In the genomic region with DNA sequence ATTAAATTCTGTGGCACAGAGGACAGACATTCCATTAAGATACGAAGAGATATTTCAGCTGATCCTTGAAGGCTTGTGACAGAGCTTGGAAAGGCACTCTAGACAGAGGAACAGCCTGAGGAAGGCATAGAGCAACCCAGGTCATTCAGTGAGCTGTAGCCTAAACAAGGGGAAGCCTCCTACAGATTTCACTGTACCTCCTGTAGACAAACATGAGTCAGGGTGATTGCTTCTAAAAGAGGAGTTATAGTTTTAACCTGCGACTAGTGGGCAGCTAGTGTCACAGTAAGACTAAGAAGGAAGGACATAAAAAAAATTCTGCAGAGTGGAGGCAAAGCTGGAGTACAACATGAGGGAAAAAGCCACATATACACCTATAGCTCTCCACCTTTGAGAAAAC, we compare ENCODE assay signal across 1 cellular context.
TF ChIP-seq lines count a peak whose summit lies in the region.

No MANE protein-coding gene starts in this region.

TF ChIP-seq in K562, 482 proteins besides CTCF, POLR2A, EP300 and RAD21 (continued from another document and continues in another):
- TF ChIP-seq PCBP1 (IDR thresholded peaks at IDR 0.05; ENCODE audit: low read depth, low read length, poor library complexity, severe bottlenecking): no peak
- peak in 1 of 2 experiments; percentile 35; a peak in 1 of 4 replicates for TF ChIP-seq FOXA3 (CRISPR knock-in tag; conservative IDR thresholded peaks at IDR 0.05 in 1 of 2, IDR thresholded peaks at IDR 0.05 in 1 of 2)
- peak; percentile 37; the same call in 1 of the 2 replicates for TF ChIP-seq ZNF384 (IDR thresholded peaks at IDR 0.05; ENCODE audit: low read depth, low read length)
- no peak for TF ChIP-seq ZFX (CRISPR knock-in tag; IDR thresholded peaks at IDR 0.05)
- 0 out of 2 replicates have a peak, but pooled peaks have one; percentile 34 for TF ChIP-seq BACH1 (tag; IDR thresholded peaks at IDR 0.05)
- TF ChIP-seq, protein P1, sequence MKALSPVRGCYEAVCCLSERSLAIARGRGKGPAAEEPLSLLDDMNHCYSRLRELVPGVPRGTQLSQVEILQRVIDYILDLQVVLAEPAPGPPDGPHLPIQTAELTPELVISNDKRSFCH (CRISPR knock-in tag; IDR thresholded peaks at IDR 0.05): no peak
- TF ChIP-seq, protein P1 (tag; IDR thresholded peaks at IDR 0.05): no peak
- peak; percentile 64 for TF ChIP-seq NFE2 (IDR thresholded peaks at IDR 0.05; ENCODE audit: low read depth)
- no peak for TF ChIP-seq DIDO1 (tag; IDR thresholded peaks at IDR 0.05; ENCODE audit: low read depth)
- no peak for TF ChIP-seq MXI1 (IDR thresholded peaks at IDR 0.05; ENCODE audit: low read depth, low read length)
- peak; percentile 10; the same call in 1 of the 2 replicates for TF ChIP-seq CEBPG (CRISPR knock-in tag; IDR thresholded peaks at IDR 0.05)
- TF ChIP-seq CEBPG (tag; conservative IDR thresholded peaks at IDR 0.05 in 1 of 2, IDR thresholded peaks at IDR 0.05 in 1 of 2): no peak
- no peak for TF ChIP-seq ETV5 (CRISPR knock-in tag; IDR thresholded peaks at IDR 0.05; ENCODE audit: low read depth)
- TF ChIP-seq ZNF696 (CRISPR knock-in tag; conservative IDR thresholded peaks at IDR 0.05): no peak
- peak; percentile 25; the same call in 1 of the 2 replicates for TF ChIP-seq CBFA2T3 (IDR thresholded peaks at IDR 0.05)
- peak; percentile 99 for TF ChIP-seq SMAD4 (CRISPR knock-in tag; conservative IDR thresholded peaks at IDR 0.05)
- TF ChIP-seq, protein P2, sequence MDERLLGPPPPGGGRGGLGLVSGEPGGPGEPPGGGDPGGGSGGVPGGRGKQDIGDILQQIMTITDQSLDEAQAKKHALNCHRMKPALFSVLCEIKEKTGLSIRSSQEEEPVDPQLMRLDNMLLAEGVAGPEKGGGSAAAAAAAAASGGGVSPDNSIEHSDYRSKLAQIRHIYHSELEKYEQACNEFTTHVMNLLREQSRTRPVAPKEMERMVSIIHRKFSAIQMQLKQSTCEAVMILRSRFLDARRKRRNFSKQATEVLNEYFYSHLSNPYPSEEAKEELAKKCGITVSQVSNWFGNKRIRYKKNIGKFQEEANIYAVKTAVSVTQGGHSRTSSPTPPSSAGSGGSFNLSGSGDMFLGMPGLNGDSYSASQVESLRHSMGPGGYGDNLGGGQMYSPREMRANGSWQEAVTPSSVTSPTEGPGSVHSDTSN (CRISPR knock-in tag; IDR thresholded peaks at IDR 0.05; ENCODE audit: low read depth): no peak
- TF ChIP-seq, protein P2 (tag; conservative IDR thresholded peaks at IDR 0.05; ENCODE audit: low read depth): 0 out of 2 replicates have a peak, but pooled peaks have one; percentile 17
- no peak for TF ChIP-seq IRF2 (CRISPR knock-in tag; IDR thresholded peaks at IDR 0.05)
- no peak for TF ChIP-seq KLF10 (CRISPR knock-in tag; IDR thresholded peaks at IDR 0.05)
- TF ChIP-seq, protein P3, sequence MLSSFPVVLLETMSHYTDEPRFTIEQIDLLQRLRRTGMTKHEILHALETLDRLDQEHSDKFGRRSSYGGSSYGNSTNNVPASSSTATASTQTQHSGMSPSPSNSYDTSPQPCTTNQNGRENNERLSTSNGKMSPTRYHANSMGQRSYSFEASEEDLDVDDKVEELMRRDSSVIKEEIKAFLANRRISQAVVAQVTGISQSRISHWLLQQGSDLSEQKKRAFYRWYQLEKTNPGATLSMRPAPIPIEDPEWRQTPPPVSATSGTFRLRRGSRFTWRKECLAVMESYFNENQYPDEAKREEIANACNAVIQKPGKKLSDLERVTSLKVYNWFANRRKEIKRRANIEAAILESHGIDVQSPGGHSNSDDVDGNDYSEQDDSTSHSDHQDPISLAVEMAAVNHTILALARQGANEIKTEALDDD (IDR thresholded peaks at IDR 0.05): peak; percentile 96
- TF ChIP-seq, protein P4, sequence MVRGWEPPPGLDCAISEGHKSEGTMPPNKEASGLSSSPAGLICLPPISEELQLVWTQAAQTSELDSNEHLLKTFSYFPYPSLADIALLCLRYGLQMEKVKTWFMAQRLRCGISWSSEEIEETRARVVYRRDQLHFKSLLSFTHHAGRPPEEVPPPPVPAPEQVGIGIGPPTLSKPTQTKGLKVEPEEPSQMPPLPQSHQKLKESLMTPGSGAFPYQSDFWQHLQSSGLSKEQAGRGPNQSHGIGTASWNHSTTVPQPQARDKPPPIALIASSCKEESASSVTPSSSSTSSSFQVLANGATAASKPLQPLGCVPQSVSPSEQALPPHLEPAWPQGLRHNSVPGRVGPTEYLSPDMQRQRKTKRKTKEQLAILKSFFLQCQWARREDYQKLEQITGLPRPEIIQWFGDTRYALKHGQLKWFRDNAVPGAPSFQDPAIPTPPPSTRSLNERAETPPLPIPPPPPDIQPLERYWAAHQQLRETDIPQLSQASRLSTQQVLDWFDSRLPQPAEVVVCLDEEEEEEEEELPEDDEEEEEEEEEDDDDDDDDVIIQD (CRISPR knock-in tag; IDR thresholded peaks at IDR 0.05): no peak
- TF ChIP-seq TBL1XR1 (IDR thresholded peaks at IDR 0.05; ENCODE audit: low read length in 2 of 2): peak in 1 of 2 experiments; percentile 88; a peak in 2 of 4 replicates
- TF ChIP-seq HIVEP1 (CRISPR knock-in tag; IDR thresholded peaks at IDR 0.05): no peak
- TF ChIP-seq ILF3 (IDR thresholded peaks at IDR 0.05; ENCODE audit: borderline replicate concordance): no peak
- TF ChIP-seq ZNF184 (CRISPR knock-in tag; IDR thresholded peaks at IDR 0.05): no peak
- TF ChIP-seq, protein P5, sequence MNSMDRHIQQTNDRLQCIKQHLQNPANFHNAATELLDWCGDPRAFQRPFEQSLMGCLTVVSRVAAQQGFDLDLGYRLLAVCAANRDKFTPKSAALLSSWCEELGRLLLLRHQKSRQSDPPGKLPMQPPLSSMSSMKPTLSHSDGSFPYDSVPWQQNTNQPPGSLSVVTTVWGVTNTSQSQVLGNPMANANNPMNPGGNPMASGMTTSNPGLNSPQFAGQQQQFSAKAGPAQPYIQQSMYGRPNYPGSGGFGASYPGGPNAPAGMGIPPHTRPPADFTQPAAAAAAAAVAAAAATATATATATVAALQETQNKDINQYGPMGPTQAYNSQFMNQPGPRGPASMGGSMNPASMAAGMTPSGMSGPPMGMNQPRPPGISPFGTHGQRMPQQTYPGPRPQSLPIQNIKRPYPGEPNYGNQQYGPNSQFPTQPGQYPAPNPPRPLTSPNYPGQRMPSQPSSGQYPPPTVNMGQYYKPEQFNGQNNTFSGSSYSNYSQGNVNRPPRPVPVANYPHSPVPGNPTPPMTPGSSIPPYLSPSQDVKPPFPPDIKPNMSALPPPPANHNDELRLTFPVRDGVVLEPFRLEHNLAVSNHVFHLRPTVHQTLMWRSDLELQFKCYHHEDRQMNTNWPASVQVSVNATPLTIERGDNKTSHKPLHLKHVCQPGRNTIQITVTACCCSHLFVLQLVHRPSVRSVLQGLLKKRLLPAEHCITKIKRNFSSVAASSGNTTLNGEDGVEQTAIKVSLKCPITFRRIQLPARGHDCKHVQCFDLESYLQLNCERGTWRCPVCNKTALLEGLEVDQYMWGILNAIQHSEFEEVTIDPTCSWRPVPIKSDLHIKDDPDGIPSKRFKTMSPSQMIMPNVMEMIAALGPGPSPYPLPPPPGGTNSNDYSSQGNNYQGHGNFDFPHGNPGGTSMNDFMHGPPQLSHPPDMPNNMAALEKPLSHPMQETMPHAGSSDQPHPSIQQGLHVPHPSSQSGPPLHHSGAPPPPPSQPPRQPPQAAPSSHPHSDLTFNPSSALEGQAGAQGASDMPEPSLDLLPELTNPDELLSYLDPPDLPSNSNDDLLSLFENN (IDR thresholded peaks at IDR 0.05; ENCODE audit: low read depth in 2 of 2, low read length in 2 of 2): 0 out of 4 replicates have a peak, but pooled peaks of 1 of the 2 experiments have one; percentile 30
- TF ChIP-seq, protein P6, sequence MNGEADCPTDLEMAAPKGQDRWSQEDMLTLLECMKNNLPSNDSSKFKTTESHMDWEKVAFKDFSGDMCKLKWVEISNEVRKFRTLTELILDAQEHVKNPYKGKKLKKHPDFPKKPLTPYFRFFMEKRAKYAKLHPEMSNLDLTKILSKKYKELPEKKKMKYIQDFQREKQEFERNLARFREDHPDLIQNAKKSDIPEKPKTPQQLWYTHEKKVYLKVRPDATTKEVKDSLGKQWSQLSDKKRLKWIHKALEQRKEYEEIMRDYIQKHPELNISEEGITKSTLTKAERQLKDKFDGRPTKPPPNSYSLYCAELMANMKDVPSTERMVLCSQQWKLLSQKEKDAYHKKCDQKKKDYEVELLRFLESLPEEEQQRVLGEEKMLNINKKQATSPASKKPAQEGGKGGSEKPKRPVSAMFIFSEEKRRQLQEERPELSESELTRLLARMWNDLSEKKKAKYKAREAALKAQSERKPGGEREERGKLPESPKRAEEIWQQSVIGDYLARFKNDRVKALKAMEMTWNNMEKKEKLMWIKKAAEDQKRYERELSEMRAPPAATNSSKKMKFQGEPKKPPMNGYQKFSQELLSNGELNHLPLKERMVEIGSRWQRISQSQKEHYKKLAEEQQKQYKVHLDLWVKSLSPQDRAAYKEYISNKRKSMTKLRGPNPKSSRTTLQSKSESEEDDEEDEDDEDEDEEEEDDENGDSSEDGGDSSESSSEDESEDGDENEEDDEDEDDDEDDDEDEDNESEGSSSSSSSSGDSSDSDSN (IDR thresholded peaks at IDR 0.05; ENCODE audit: borderline replicate concordance in 1 of 2, low read depth in 2 of 2, low read length in 2 of 2): 0 out of 4 replicates have a peak, but pooled peaks of 1 of the 2 experiments have one; percentile 45
- TF ChIP-seq MEIS2 (IDR thresholded peaks at IDR 0.05; ENCODE audit: partially characterized antibody): peak; percentile 25
- TF ChIP-seq FOXK2 (conservative IDR thresholded peaks at IDR 0.05 in 1 of 2, IDR thresholded peaks at IDR 0.05 in 1 of 2; ENCODE audit: low read depth in 2 of 2): 0 out of 4 replicates have a peak, but pooled peaks of 1 of the 2 experiments have one; percentile 16
- TF ChIP-seq ZNF507 (tag; conservative IDR thresholded peaks at IDR 0.05): no peak
- peak; percentile 30; the same call in 1 of the 2 replicates for TF ChIP-seq SMARCE1 (IDR thresholded peaks at IDR 0.05)
- peak; percentile 30; the same call in 1 of the 2 replicates for TF ChIP-seq NBN (IDR thresholded peaks at IDR 0.05; ENCODE audit: low read depth)
- TF ChIP-seq JUND (IDR thresholded peaks at IDR 0.05; ENCODE audit: borderline replicate concordance, low read depth, low read length): peak; percentile 59; the same call in 1 of the 2 replicates
- peak; percentile 69; the same call in 1 of the 3 replicates for TF ChIP-seq JUND (tag; IDR thresholded peaks at IDR 0.05; ENCODE audit: borderline replicate concordance, low read depth, low read length)
- TF ChIP-seq, protein P7, sequence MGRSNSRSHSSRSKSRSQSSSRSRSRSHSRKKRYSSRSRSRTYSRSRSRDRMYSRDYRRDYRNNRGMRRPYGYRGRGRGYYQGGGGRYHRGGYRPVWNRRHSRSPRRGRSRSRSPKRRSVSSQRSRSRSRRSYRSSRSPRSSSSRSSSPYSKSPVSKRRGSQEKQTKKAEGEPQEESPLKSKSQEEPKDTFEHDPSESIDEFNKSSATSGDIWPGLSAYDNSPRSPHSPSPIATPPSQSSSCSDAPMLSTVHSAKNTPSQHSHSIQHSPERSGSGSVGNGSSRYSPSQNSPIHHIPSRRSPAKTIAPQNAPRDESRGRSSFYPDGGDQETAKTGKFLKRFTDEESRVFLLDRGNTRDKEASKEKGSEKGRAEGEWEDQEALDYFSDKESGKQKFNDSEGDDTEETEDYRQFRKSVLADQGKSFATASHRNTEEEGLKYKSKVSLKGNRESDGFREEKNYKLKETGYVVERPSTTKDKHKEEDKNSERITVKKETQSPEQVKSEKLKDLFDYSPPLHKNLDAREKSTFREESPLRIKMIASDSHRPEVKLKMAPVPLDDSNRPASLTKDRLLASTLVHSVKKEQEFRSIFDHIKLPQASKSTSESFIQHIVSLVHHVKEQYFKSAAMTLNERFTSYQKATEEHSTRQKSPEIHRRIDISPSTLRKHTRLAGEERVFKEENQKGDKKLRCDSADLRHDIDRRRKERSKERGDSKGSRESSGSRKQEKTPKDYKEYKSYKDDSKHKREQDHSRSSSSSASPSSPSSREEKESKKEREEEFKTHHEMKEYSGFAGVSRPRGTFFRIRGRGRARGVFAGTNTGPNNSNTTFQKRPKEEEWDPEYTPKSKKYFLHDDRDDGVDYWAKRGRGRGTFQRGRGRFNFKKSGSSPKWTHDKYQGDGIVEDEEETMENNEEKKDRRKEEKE (IDR thresholded peaks at IDR 0.05; ENCODE audit: borderline replicate concordance in 1 of 2, control insufficient read depth in 1 of 2, low read depth in 2 of 2, low read length in 1 of 2): peak in 1 of 2 experiments; percentile 68; a peak in 1 of 4 replicates
- peak in 1 of 2 experiments; percentile 44; a peak in 1 of 4 replicates for TF ChIP-seq RCOR1 (IDR thresholded peaks at IDR 0.05; ENCODE audit: borderline replicate concordance in 1 of 2, low read depth in 2 of 2, low read length in 2 of 2)
- TF ChIP-seq, protein P8, sequence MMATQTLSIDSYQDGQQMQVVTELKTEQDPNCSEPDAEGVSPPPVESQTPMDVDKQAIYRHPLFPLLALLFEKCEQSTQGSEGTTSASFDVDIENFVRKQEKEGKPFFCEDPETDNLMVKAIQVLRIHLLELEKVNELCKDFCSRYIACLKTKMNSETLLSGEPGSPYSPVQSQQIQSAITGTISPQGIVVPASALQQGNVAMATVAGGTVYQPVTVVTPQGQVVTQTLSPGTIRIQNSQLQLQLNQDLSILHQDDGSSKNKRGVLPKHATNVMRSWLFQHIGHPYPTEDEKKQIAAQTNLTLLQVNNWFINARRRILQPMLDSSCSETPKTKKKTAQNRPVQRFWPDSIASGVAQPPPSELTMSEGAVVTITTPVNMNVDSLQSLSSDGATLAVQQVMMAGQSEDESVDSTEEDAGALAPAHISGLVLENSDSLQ (IDR thresholded peaks at IDR 0.05): peak; percentile 9; the same call in 1 of the 2 replicates
- TF ChIP-seq ZNF175 (CRISPR knock-in tag; IDR thresholded peaks at IDR 0.05; ENCODE audit: low read depth): no peak
- no peak for TF ChIP-seq ELF1 (tag; IDR thresholded peaks at IDR 0.05)
- peak; percentile 81 for TF ChIP-seq NCOR1 (IDR thresholded peaks at IDR 0.05)
- no peak for TF ChIP-seq TEAD4 (IDR thresholded peaks at IDR 0.05; ENCODE audit: low read length)
- no peak for TF ChIP-seq TEAD4 (CRISPR knock-in tag; IDR thresholded peaks at IDR 0.05; ENCODE audit: borderline replicate concordance)
- TF ChIP-seq MEF2A (IDR thresholded peaks at IDR 0.05; ENCODE audit: control insufficient read depth, low read depth, low read length): no peak
- TF ChIP-seq NR2C2 (CRISPR knock-in tag; IDR thresholded peaks at IDR 0.05): no peak
- TF ChIP-seq NR2C2 (tag; IDR thresholded peaks at IDR 0.05): no peak
- TF ChIP-seq DACH1 (IDR thresholded peaks at IDR 0.05; ENCODE audit: partially characterized antibody): peak; percentile 24
